In genomic region chr17:4179071-4179470, GRCh38 we compare ENCODE assay signal across 13 cellular contexts.
"Had no signal": no experiment of that assay in that cellular context is flagged by ENCODE, and none has a peak within 500 bp of the region (broad histone marks: within the 10 kb centered on the region; RNA-seq: fewer than 3 reads in every experiment).

No MANE protein-coding gene starts in this region.

- H3K4me3 ChIP-seq: ovary, testis had no signal

- ATAC-seq: activated naive CD4-positive, alpha-beta T cell treated with anti-CD3 and anti-CD28 coated beads, Interleukin-2, amount 50 U/mL, for 72 hours; esophagus mucosa; natural killer cell treated with Interleukin-12 subunit alpha and Interleukin-12 subunit beta and Interleukin-15 and Interleukin-18, amount 100 ng/mL, for 72 hours; stimulated activated naive CD8-positive, alpha-beta T cell treated with anti-CD3 and anti-CD28 coated beads, Interleukin-15, amount 100 ng/mL, for 72 hours had no signal

- H3K9me3 Mint-ChIP-seq: activated naive CD4-positive, alpha-beta T cell treated with anti-CD3 and anti-CD28 coated beads, Interleukin-2, amount 50 U/mL, for 72 hours; memory B cell; natural killer cell treated with Interleukin-12 subunit alpha and Interleukin-12 subunit beta and Interleukin-15 and Interleukin-18, amount 100 ng/mL, for 72 hours; stimulated activated naive CD8-positive, alpha-beta T cell treated with anti-CD3 and anti-CD28 coated beads, Interleukin-15, amount 100 ng/mL, for 72 hours had no signal

- H3K27me3 Mint-ChIP-seq: memory B cell; natural killer cell treated with Interleukin-12 subunit alpha and Interleukin-12 subunit beta and Interleukin-15 and Interleukin-18, amount 100 ng/mL, for 72 hours; stimulated activated naive CD8-positive, alpha-beta T cell treated with anti-CD3 and anti-CD28 coated beads, Interleukin-15, amount 100 ng/mL, for 72 hours had no signal

- H3K4me3 Mint-ChIP-seq: memory B cell; natural killer cell treated with Interleukin-12 subunit alpha and Interleukin-12 subunit beta and Interleukin-15 and Interleukin-18, amount 100 ng/mL, for 72 hours; stimulated activated naive CD8-positive, alpha-beta T cell treated with anti-CD3 and anti-CD28 coated beads, Interleukin-15, amount 100 ng/mL, for 72 hours had no signal

- H3K27ac Mint-ChIP-seq: memory B cell; natural killer cell treated with Interleukin-12 subunit alpha and Interleukin-12 subunit beta and Interleukin-15 and Interleukin-18, amount 100 ng/mL, for 72 hours; stimulated activated naive CD8-positive, alpha-beta T cell treated with anti-CD3 and anti-CD28 coated beads, Interleukin-15, amount 100 ng/mL, for 72 hours had no signal

- DNase-seq: activated CD4-positive, CD25-positive, alpha-beta regulatory T cell treated with anti-CD3 and anti-CD28 coated beads, Interleukin-2, amount 50 U/mL, for 72 hours; brain microvascular endothelial cell; cerebellar nuclear complex; foreskin melanocyte; SK-N-SH; stimulated activated CD4-positive, alpha-beta T cell treated with anti-CD3 and anti-CD28 coated beads, Interleukin-4, amount 100 ng/mL, for 24 hours; stimulated activated naive CD8-positive, alpha-beta T cell treated with anti-CD3 and anti-CD28 coated beads, Interleukin-15, amount 100 ng/mL, for 72 hours; testis had no signal

- H3K4me1 Mint-ChIP-seq: memory B cell had no signal
